In the genomic region with DNA sequence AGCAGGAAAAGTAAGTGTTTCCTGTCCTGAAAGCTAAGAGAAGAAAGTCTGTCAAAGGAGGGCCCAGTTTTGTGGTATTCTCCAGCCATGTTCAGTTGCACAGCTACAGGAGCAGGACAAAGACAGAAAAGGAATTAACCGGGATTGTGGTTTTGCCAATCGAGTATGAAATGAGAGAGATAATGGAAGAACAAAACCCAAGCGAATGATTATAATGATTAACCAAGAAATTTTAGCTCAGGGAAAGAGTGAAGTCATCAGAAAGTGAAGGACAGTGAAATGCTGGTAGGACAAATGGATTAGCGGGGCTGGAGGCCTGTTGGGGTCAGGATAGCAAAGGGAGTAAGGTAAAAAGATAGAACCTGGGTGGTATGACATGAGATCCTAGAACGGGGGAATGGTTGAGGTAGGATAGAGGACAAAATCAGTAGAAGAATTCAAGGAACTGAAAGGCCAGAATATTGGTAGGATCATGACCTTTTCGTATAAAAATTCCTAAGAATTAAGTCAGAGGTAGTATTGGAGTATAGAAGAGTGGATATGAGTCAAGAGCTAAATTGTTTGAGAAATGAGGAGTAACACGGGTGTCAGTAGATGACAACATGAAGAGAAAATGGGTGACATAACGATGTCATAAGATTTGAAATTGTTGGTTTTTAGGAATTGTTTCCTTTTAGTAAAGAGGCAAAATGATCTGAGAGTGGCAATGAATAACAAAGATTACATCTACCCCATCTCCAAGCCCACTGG, we compare ENCODE assay signal across 13 cellular contexts. TPM values are rescaled to one million over a fixed set of nuclear protein-coding genes. Genes with fewer than 3 reads are reported as not detected.
A peak's percentile ranks its signal among the peaks of the same experiment; 100 is the strongest.
DNase-seq lines count a peak whose midpoint lies in the region; FAIRE-seq and TF ChIP-seq lines count a peak whose summit lies in the region.
"Had no signal": no experiment of that assay in that cellular context is flagged by ENCODE, and none has a peak within 500 bp of the region (broad histone marks: within the 10 kb centered on the region; RNA-seq: fewer than 3 reads in every experiment).

No MANE protein-coding gene starts in this region.

- no peak overlapping the region for H3K4me3 Mint-ChIP-seq in T-helper 1 cell treated with Interleukin-12 subunit alpha and Interleukin-12 subunit beta and Interleukin-4 antibody, amounts not matched to agents 30 μg/mL and 1 μg/mL, for 36 hours
- H3K4me3 Mint-ChIP-seq in astrocyte (ENCODE audit: unreplicated experiment) (no peak overlapping the region), neural crest cell (no peak overlapping the region)

- H3K27me3 Mint-ChIP-seq in T-helper 1 cell treated with Interleukin-12 subunit alpha and Interleukin-12 subunit beta and Interleukin-4 antibody, amounts not matched to agents 30 μg/mL and 1 μg/mL, for 36 hours (ENCODE audit: low read depth) = no peaks in the 10 kb centered on the region
- H3K27me3 Mint-ChIP-seq in astrocyte (ENCODE audit: low read depth, unreplicated experiment) (no peaks in the 10 kb centered on the region), neural crest cell (ENCODE audit: low read depth) (no peaks in the 10 kb centered on the region)

- H3K36me3 ChIP-seq in astrocyte (ENCODE audit: insufficient read depth, low read length) = peaks cover 14% of the 10 kb centered on the region
- H3K36me3 ChIP-seq in testis (ENCODE audit: low read depth, missing control alignments) = no peaks in the 10 kb centered on the region

- H3K4me3 ChIP-seq in astrocyte (ENCODE audit: insufficient read depth, low read depth, low read length) = no peak overlapping the region
- no peak overlapping the region for H3K4me3 ChIP-seq in testis
- H3K4me3 ChIP-seq: tibial nerve had no signal

- H2AFZ ChIP-seq in astrocyte (ENCODE audit: low read depth, low read length) = no peak overlapping the region

- no peaks in the 10 kb centered on the region for H4K20me1 ChIP-seq in astrocyte (ENCODE audit: insufficient read depth, low read length)

- DNase-seq in T-helper 1 cell (no peak), LHCN-M2 (ENCODE audit: low read depth) (peak; percentile 19), astrocyte (ENCODE audit: low read depth) (no peak), neural crest cell (ENCODE audit: low read depth, low spot score) (no peak), UCSD-AML1 (lab: John Stamatoyannopoulos, UW; ENCODE audit: unreplicated experiment) (no peak), HT-29 (ENCODE audit: low spot score) (no peak), testis (no peak)
- DNase-seq: 8988T, caudate nucleus, DMS53, T1000 had no signal

- no peak for TF ChIP-seq CTCF in astrocyte (IDR thresholded peaks at IDR 0.05; ENCODE audit: insufficient read depth, low read depth, low read length)
- no peak for TF ChIP-seq CTCF in neural crest cell (conservative IDR thresholded peaks at IDR 0.05)
- TF ChIP-seq CTCF in testis (IDR thresholded peaks at IDR 0.05) = no peak

- H3K27me3 ChIP-seq in astrocyte (ENCODE audit: insufficient read depth, low read length) = no peaks in the 10 kb centered on the region
- no peaks in the 10 kb centered on the region for H3K27me3 ChIP-seq in testis
- H3K27me3 ChIP-seq: tibial nerve had no signal

- FAIRE-seq in astrocyte (lab: Jason Lieb, UNC) = no peak

- TF ChIP-seq POLR2A in testis (IDR thresholded peaks at IDR 0.05) = no peak

- H3K4me1 ChIP-seq in astrocyte (ENCODE audit: insufficient read depth, low read length) (no peaks in the 10 kb centered on the region), testis (no peaks in the 10 kb centered on the region)

- H3K4me2 ChIP-seq in astrocyte (ENCODE audit: low read length) = no peak overlapping the region

- no peaks in the 10 kb centered on the region for H3K79me2 ChIP-seq in astrocyte (ENCODE audit: insufficient read depth, low read length)

- no peaks in the 10 kb centered on the region for H3K9me3 Mint-ChIP-seq in T-helper 1 cell treated with Interleukin-12 subunit alpha and Interleukin-12 subunit beta and Interleukin-4 antibody, amounts not matched to agents 30 μg/mL and 1 μg/mL, for 36 hours
- H3K9me3 Mint-ChIP-seq in astrocyte (ENCODE audit: unreplicated experiment) (no peaks in the 10 kb centered on the region), neural crest cell (peaks cover 2% of the 10 kb centered on the region)

- peaks cover 21% of the 10 kb centered on the region for H3K4me1 Mint-ChIP-seq in T-helper 1 cell treated with Interleukin-12 subunit alpha and Interleukin-12 subunit beta and Interleukin-4 antibody, amounts not matched to agents 30 μg/mL and 1 μg/mL, for 36 hours (ENCODE audit: low read depth)
- H3K4me1 Mint-ChIP-seq in astrocyte (ENCODE audit: low read depth, unreplicated experiment) (no peaks in the 10 kb centered on the region), neural crest cell (peaks cover 8% of the 10 kb centered on the region)

- peaks cover 56% of the 10 kb centered on the region for H3K36me3 Mint-ChIP-seq in T-helper 1 cell treated with Interleukin-12 subunit alpha and Interleukin-12 subunit beta and Interleukin-4 antibody, amounts not matched to agents 30 μg/mL and 1 μg/mL, for 36 hours (ENCODE audit: low read depth)
- H3K36me3 Mint-ChIP-seq in astrocyte (ENCODE audit: low read depth, unreplicated experiment) (peaks cover 2% of the 10 kb centered on the region), neural crest cell (ENCODE audit: low read depth) (peaks cover 17% of the 10 kb centered on the region)

- WGBS in testis, 2 donors = 89 to 90% methylated on average over 8 of the region's 8 CpGs

- no peaks in the 10 kb centered on the region for H3K9me3 ChIP-seq in astrocyte (ENCODE audit: insufficient read depth, low read depth, low read length)
- H3K9me3 ChIP-seq in testis = no peaks in the 10 kb centered on the region
- H3K9me3 ChIP-seq: tibial nerve had no signal

- intact Hi-C loops in testis (cut with DNase I; ENCODE audit: low total_unique reads) = no loop called here

- peak overlapping the region; percentile 50 for H3K27ac Mint-ChIP-seq in T-helper 1 cell treated with Interleukin-12 subunit alpha and Interleukin-12 subunit beta and Interleukin-4 antibody, amounts not matched to agents 30 μg/mL and 1 μg/mL, for 36 hours
- peak overlapping the region; percentile 44 for H3K27ac Mint-ChIP-seq in astrocyte (ENCODE audit: unreplicated experiment)
- peak overlapping the region; percentile 21 for H3K27ac Mint-ChIP-seq in neural crest cell (ENCODE audit: unreplicated experiment)

- H3K27ac ChIP-seq in astrocyte (ENCODE audit: low read depth, low read length) (peak overlapping the region; percentile 38), testis (no peak overlapping the region)
- H3K27ac ChIP-seq: tibial nerve had no signal

- H3K9ac ChIP-seq in astrocyte (ENCODE audit: low read length) = peak overlapping the region; percentile 24

RNA-seq across cellular contexts. Expression of a gene that starts 52.8 kb away (rescaled TPM):
- total RNA-seq in LHCN-M2 (2014; rRNA removed) = 28.2 and 38.9 TPM in 2 replicates
- 52.6 TPM for polyA plus RNA-seq in LHCN-M2 (2012)
- total RNA-seq in astrocyte = 63.5 and 78.8 TPM in 2 replicates
- 86.3 and 99.1 TPM in 2 replicates for total RNA-seq in neural crest cell
- total RNA-seq in HT-29 (2014; rRNA removed; shearing (Covaris generic)) = 52.1 and 74.7 TPM in 2 replicates
- total RNA-seq in testis = 10 to 100 TPM; 53.7 to 58.2 TPM
- 77.5 TPM for polyA plus RNA-seq in testis (ENCODE audit: insufficient read depth, low read depth, low replicate concordance)
